In genomic region chr2:66496680-66497420, GRCh38 we compare ENCODE assay signal across 14 cellular contexts.
DNase-seq lines count a peak whose midpoint lies in the region; ATAC-seq, FAIRE-seq and TF ChIP-seq lines count a peak whose summit lies in the region.
"Had no signal": no experiment of that assay in that cellular context is flagged by ENCODE, and none has a peak within 500 bp of the region (broad histone marks: within the 10 kb centered on the region; RNA-seq: fewer than 3 reads in every experiment).

No MANE protein-coding gene starts in this region.

- H3K9me3 ChIP-seq in GM23248 (ENCODE audit: low read depth): no peaks in the 10 kb centered on the region
- no peaks in the 10 kb centered on the region for H3K9me3 ChIP-seq in K562 (replicated peaks; ENCODE audit: control insufficient read depth, insufficient read depth, low read depth, low read length)
- H3K9me3 ChIP-seq in left lung: no peaks in the 10 kb centered on the region
- H3K9me3 ChIP-seq: BLaER1, neutrophil, thyroid gland had no signal

- H4K20me1 ChIP-seq in GM23248 (ENCODE audit: insufficient read depth): no peaks in the 10 kb centered on the region; the same call in 1 of the 2 replicates
- no peaks in the 10 kb centered on the region for H4K20me1 ChIP-seq in K562 (replicated peaks; ENCODE audit: control insufficient read depth, insufficient read depth, low read length)
- H4K20me1 ChIP-seq: BLaER1 had no signal

- H3K9ac ChIP-seq in GM23248 (peak overlapping the region; percentile 47; the same call in 1 of the 2 replicates), K562 (ENCODE audit: insufficient read depth in 1 of 2, low read depth in 2 of 2, low read length in 2 of 2) (no peak overlapping the region)
- H3K9ac ChIP-seq: BLaER1 had no signal

- H3K4me2 ChIP-seq in GM23248 (ENCODE audit: unreplicated experiment) (peak overlapping the region; percentile 73), K562 (ENCODE audit: insufficient read depth, low read length) (peak overlapping the region; percentile 16; the same call in 1 of the 2 replicates)
- H3K4me2 ChIP-seq: BLaER1 had no signal

- TF ChIP-seq POLR2A in K562 (conservative IDR thresholded peaks at IDR 0.05): no peak

- WGBS in GM23248 (ENCODE audit: low coverage in 1 of 2, low lambda C conversion rate in 2 of 2, missing lambda C conversion rate in 2 of 2), 2 experiments: 28 to 33% methylated on average over 5 of the region's 5 CpGs
- 46% methylated on average over 5 of the region's 5 CpGs for WGBS in K562 (ENCODE audit: insufficient coverage, low coverage, missing lambda C conversion rate)

- CTCF ChIA-PET in K562 (lab: Yijun Ruan, JAX; ENCODE audit: low intra/inter-chr PET ratio): no interaction called here

- in situ Hi-C loops in GM23248 (cut with MboI): no loop called here
- in situ Hi-C loops in K562 (cut with MboI): no loop called here
- in situ Hi-C loops in KBM-7 (cut with MboI; ENCODE audit: low pct_unique_long_range_greater_than_20kb, low sequenced_read_pairs): no loop called here

- TF ChIP-seq CTCF in K562 (IDR thresholded peaks at IDR 0.05 in 2 of 3, conservative IDR thresholded peaks at IDR 0.05 in 1 of 3; ENCODE audit: insufficient read depth in 2 of 3, low read depth in 1 of 3, low read length in 3 of 3) (no peak), left lung (IDR thresholded peaks at IDR 0.05) (no peak)

- H3K36me3 ChIP-seq in GM23248 (ENCODE audit: low read depth) (no peaks in the 10 kb centered on the region; the same call in 1 of the 2 replicates), K562 (ENCODE audit: control insufficient read depth, insufficient read depth, low read length) (no peaks in the 10 kb centered on the region), left lung (no peaks in the 10 kb centered on the region)
- H3K36me3 ChIP-seq: BLaER1, neutrophil, thyroid gland had no signal

- no peak for FAIRE-seq in K562 (lab: Jason Lieb, UNC)

- POLR2A ChIA-PET in K562 (lab: Yijun Ruan, JAX): no interaction called here

- no peaks in the 10 kb centered on the region for H3K9me2 ChIP-seq in GM23248 (ENCODE audit: insufficient read depth)

- H3F3A ChIP-seq in GM23248 (ENCODE audit: insufficient read depth): peaks cover 49% of the 10 kb centered on the region

- no peak for ATAC-seq in K562
- ATAC-seq in left lung: no peak
- ATAC-seq in HG03342 (IDR thresholded peaks at IDR 0.05; ENCODE audit: unreplicated experiment): no peak

- TF ChIP-seq EP300 in K562 (IDR thresholded peaks at IDR 0.05; ENCODE audit: low read length): no peak

- H3K4me3 ChIP-seq in GM23248 (0 out of 2 replicates have a peak overlapping the region, but pooled peaks have one; percentile 21), K562 (no peak overlapping the region), left lung (no peak overlapping the region)
- H3K4me3 ChIP-seq: BLaER1, thyroid gland had no signal

- TF ChIP-seq RAD21 in K562 (CRISPR knock-in tag; conservative IDR thresholded peaks at IDR 0.05 in 1 of 2, IDR thresholded peaks at IDR 0.05 in 1 of 2): no peak

- peaks cover 78% of the 10 kb centered on the region for H3K79me2 ChIP-seq in GM23248 (ENCODE audit: insufficient read depth)
- H3K79me2 ChIP-seq in K562 (ENCODE audit: control insufficient read depth, insufficient read depth, low read length): no peaks in the 10 kb centered on the region

- no TSS peak for BruUV-seq in K562 (replicated peaks; lab: Mats Ljungman, UMichigan)

- intact Hi-C loops in K562 (cut with micrococcal nuclease) (loop anchor here (2.0 kb wide), 1 partner anchor 62 kb away; the partner anchor contains the start of gene MEIS1), left lung (cut with DNase I) (no loop called here)

- H2AFZ ChIP-seq in GM23248 (no peak overlapping the region), K562 (ENCODE audit: low read depth, low read length) (peak overlapping the region; percentile 68)

- H3K27me3 ChIP-seq in GM23248 (replicated peaks; ENCODE audit: insufficient read depth) (no peaks in the 10 kb centered on the region), K562 (ENCODE audit: control insufficient read depth in 2 of 2, insufficient read depth in 2 of 2, low read length in 2 of 2) (no peaks in the 10 kb centered on the region), left lung (no peaks in the 10 kb centered on the region)
- H3K27me3 ChIP-seq: BLaER1, neutrophil, thyroid gland had no signal

- peak overlapping the region; percentile 80 for H3K27ac ChIP-seq in GM23248
- no peak overlapping the region for H3K27ac ChIP-seq in K562 (ENCODE audit: extremely low read depth, low read depth, low read length)
- peak overlapping the region; percentile 51 to 60 for H3K27ac ChIP-seq in left lung
- peak overlapping the region; percentile 22 for H3K27ac ChIP-seq in substantia nigra (ENCODE audit: low read depth, low read length, poor library complexity, severe bottlenecking)
- H3K27ac ChIP-seq: BLaER1, neutrophil, thyroid gland had no signal

- H3K9me1 ChIP-seq in K562 (ENCODE audit: control insufficient read depth, insufficient read depth, low read length): no peaks in the 10 kb centered on the region

- H3K4me1 ChIP-seq in GM23248 (ENCODE audit: insufficient read depth) (peaks cover 34% of the 10 kb centered on the region), K562 (replicated peaks in 1 of 2; ENCODE audit: control insufficient read depth in 2 of 2, insufficient read depth in 2 of 2, low read length in 2 of 2) (peaks cover 0 to 24% of the 10 kb centered on the region in 2 experiments; a peak in 3 of 5 replicates), left lung (peaks cover 28 to 55% of the 10 kb centered on the region in 2 donors)
- H3K4me1 ChIP-seq: BLaER1 had no signal

- DNase-seq in GM23248: peak; percentile 27
- DNase-seq in K562 (ENCODE audit: extremely low read depth in 1 of 4, low spot score in 3 of 4): no peak
- DNase-seq in left lung: no peak
- no peak for DNase-seq in substantia nigra (lab: John Stamatoyannopoulos, UW)
- DNase-seq in stimulated activated CD4-positive, alpha-beta T cell treated with anti-CD3 and anti-CD28 coated beads, Interleukin-15, amount 100 ng/mL, for 24 hours: no peak
- no peak for DNase-seq in KBM-7
- DNase-seq in activated gamma-delta T cell (lab: John Stamatoyannopoulos, UW): no peak
- DNase-seq: activated CD4-positive, alpha-beta T cell treated with anti-CD3 and anti-CD28 coated beads, Interleukin-2, amount 50 U/mL, for 1 hour; effector CD8-positive, alpha-beta T cell; NCI-H1436 treated with DMSO at 0.1 percent for 48 hours had no signal

TF ChIP-seq in K562, 482 proteins besides CTCF, POLR2A, EP300 and RAD21 (continues in another document):
- TF ChIP-seq HMG20B (CRISPR knock-in tag; IDR thresholded peaks at IDR 0.05) (no peak), SIRT6 (IDR thresholded peaks at IDR 0.05; ENCODE audit: low read depth, low read length) (no peak), MEF2A (IDR thresholded peaks at IDR 0.05; ENCODE audit: control insufficient read depth, low read depth, low read length) (no peak), MYC (IDR thresholded peaks at IDR 0.05; ENCODE audit: low read depth, low read length) (no peak), MYC (CRISPR knock-in tag; IDR thresholded peaks at IDR 0.05; ENCODE audit: borderline replicate concordance, low read depth) (no peak), ZNF830 (CRISPR knock-in tag; IDR thresholded peaks at IDR 0.05) (no peak), CUX1 (CRISPR knock-in tag; IDR thresholded peaks at IDR 0.05) (no peak)
- TF ChIP-seq, protein P1, sequence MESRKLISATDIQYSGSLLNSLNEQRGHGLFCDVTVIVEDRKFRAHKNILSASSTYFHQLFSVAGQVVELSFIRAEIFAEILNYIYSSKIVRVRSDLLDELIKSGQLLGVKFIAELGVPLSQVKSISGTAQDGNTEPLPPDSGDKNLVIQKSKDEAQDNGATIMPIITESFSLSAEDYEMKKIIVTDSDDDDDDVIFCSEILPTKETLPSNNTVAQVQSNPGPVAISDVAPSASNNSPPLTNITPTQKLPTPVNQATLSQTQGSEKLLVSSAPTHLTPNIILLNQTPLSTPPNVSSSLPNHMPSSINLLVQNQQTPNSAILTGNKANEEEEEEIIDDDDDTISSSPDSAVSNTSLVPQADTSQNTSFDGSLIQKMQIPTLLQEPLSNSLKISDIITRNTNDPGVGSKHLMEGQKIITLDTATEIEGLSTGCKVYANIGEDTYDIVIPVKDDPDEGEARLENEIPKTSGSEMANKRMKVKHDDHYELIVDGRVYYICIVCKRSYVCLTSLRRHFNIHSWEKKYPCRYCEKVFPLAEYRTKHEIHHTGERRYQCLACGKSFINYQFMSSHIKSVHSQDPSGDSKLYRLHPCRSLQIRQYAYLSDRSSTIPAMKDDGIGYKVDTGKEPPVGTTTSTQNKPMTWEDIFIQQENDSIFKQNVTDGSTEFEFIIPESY (CRISPR knock-in tag; IDR thresholded peaks at IDR 0.05): no peak
